Comparison of ENCODE assay signal across 1 cellular context in the genomic region with DNA sequence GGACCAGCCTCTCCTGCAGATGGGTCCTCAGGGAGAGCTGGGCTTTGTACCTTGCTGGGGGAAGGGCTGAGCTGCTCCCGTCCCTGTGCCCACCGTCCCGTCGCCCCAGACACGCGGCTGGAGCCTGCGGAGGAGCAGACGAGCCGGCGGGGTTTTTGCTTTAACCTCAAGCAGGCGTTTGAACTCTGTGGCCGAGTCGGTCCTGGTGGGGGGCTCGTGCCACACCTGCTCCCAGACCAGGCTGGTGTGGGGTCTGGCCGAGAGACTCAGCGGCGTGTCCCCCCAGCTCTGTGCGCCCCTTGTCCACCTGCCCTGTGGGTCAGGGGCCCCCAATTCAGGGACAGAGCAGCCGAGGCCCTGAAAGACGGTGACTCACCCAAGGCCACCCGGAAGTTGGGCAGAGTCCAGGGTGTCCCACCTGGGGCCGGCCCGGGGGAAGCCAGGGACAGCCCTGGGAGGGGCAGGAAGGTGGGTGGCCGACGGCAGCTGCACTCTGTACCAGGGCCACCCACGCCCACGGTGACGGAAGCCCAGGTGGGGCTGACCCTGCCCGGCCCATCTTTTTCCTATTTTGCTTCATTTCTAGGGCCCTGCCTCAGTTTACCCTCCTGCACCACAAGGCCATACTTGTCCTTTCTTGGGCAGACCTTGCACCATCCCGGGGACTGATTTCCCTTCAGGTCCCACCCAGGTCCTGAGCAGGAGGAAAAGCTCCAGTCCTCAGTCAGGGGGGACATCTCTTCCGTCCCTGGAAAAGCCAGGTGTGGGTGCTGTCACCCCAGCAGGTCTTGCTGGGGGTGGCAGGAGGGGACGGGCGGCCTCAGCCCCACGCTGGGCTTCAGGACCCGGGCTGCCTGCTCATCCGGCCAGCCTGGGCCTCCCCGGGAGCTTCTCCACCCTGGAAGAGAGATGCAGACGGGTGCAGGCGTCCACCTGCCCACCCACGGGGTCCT.
TF ChIP-seq lines count a peak whose summit lies in the region.

No MANE protein-coding gene starts in this region.

TF ChIP-seq in HepG2, 621 proteins besides CTCF, POLR2A, EP300 and RAD21 (continued from another document and continues in another):
- TF ChIP-seq, protein P1, sequence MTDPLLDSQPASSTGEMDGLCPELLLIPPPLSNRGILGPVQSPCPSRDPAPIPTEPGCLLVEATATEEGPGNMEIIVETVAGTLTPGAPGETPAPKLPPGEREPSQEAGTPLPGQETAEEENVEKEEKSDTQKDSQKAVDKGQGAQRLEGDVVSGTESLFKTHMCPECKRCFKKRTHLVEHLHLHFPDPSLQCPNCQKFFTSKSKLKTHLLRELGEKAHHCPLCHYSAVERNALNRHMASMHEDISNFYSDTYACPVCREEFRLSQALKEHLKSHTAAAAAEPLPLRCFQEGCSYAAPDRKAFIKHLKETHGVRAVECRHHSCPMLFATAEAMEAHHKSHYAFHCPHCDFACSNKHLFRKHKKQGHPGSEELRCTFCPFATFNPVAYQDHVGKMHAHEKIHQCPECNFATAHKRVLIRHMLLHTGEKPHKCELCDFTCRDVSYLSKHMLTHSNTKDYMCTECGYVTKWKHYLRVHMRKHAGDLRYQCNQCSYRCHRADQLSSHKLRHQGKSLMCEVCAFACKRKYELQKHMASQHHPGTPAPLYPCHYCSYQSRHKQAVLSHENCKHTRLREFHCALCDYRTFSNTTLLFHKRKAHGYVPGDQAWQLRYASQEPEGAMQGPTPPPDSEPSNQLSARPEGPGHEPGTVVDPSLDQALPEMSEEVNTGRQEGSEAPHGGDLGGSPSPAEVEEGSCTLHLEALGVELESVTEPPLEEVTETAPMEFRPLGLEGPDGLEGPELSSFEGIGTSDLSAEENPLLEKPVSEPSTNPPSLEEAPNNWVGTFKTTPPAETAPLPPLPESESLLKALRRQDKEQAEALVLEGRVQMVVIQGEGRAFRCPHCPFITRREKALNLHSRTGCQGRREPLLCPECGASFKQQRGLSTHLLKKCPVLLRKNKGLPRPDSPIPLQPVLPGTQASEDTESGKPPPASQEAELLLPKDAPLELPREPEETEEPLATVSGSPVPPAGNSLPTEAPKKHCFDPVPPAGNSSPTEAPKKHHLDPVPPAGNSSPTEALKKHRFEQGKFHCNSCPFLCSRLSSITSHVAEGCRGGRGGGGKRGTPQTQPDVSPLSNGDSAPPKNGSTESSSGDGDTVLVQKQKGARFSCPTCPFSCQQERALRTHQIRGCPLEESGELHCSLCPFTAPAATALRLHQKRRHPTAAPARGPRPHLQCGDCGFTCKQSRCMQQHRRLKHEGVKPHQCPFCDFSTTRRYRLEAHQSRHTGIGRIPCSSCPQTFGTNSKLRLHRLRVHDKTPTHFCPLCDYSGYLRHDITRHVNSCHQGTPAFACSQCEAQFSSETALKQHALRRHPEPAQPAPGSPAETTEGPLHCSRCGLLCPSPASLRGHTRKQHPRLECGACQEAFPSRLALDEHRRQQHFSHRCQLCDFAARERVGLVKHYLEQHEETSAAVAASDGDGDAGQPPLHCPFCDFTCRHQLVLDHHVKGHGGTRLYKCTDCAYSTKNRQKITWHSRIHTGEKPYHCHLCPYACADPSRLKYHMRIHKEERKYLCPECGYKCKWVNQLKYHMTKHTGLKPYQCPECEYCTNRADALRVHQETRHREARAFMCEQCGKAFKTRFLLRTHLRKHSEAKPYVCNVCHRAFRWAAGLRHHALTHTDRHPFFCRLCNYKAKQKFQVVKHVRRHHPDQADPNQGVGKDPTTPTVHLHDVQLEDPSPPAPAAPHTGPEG (CRISPR knock-in tag; IDR thresholded peaks at IDR 0.05) = 0 out of 2 replicates have a peak, but pooled peaks have one; percentile 76
- TF ChIP-seq SMARCC2 (IDR thresholded peaks at IDR 0.05) = no peak
- TF ChIP-seq REXO4 (CRISPR knock-in tag; IDR thresholded peaks at IDR 0.05; ENCODE audit: borderline replicate concordance) = no peak
- TF ChIP-seq ETV6 (CRISPR knock-in tag; conservative IDR thresholded peaks at IDR 0.05) = 0 out of 2 replicates have a peak, but pooled peaks have one; percentile 54
- TF ChIP-seq JUND (CRISPR knock-in tag; IDR thresholded peaks at IDR 0.05) = peak; percentile 98
- TF ChIP-seq, protein P2, sequence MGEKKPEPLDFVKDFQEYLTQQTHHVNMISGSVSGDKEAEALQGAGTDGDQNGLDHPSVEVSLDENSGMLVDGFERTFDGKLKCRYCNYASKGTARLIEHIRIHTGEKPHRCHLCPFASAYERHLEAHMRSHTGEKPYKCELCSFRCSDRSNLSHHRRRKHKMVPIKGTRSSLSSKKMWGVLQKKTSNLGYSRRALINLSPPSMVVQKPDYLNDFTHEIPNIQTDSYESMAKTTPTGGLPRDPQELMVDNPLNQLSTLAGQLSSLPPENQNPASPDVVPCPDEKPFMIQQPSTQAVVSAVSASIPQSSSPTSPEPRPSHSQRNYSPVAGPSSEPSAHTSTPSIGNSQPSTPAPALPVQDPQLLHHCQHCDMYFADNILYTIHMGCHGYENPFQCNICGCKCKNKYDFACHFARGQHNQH (CRISPR knock-in tag; IDR thresholded peaks at IDR 0.05) = peak; percentile 84
- TF ChIP-seq ZNF530 (CRISPR knock-in tag; IDR thresholded peaks at IDR 0.05; ENCODE audit: low read depth) = no peak
- peak; percentile 81 for TF ChIP-seq MED8 (CRISPR knock-in tag; IDR thresholded peaks at IDR 0.05; ENCODE audit: insufficient replicate concordance)
- TF ChIP-seq, protein P3, sequence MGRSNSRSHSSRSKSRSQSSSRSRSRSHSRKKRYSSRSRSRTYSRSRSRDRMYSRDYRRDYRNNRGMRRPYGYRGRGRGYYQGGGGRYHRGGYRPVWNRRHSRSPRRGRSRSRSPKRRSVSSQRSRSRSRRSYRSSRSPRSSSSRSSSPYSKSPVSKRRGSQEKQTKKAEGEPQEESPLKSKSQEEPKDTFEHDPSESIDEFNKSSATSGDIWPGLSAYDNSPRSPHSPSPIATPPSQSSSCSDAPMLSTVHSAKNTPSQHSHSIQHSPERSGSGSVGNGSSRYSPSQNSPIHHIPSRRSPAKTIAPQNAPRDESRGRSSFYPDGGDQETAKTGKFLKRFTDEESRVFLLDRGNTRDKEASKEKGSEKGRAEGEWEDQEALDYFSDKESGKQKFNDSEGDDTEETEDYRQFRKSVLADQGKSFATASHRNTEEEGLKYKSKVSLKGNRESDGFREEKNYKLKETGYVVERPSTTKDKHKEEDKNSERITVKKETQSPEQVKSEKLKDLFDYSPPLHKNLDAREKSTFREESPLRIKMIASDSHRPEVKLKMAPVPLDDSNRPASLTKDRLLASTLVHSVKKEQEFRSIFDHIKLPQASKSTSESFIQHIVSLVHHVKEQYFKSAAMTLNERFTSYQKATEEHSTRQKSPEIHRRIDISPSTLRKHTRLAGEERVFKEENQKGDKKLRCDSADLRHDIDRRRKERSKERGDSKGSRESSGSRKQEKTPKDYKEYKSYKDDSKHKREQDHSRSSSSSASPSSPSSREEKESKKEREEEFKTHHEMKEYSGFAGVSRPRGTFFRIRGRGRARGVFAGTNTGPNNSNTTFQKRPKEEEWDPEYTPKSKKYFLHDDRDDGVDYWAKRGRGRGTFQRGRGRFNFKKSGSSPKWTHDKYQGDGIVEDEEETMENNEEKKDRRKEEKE (IDR thresholded peaks at IDR 0.05) = no peak
- TF ChIP-seq, protein P4, sequence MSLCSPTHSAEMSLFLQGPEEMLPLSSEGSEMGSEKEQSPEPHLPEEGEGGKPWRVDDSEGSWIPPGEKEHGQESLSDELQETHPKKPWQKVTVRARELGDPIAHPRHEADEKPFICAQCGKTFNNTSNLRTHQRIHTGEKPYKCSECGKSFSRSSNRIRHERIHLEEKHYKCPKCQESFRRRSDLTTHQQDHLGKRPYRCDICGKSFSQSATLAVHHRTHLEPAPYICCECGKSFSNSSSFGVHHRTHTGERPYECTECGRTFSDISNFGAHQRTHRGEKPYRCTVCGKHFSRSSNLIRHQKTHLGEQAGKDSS (CRISPR knock-in tag; IDR thresholded peaks at IDR 0.05; ENCODE audit: borderline replicate concordance, low read depth) = peak; percentile 91
- 0 out of 2 replicates have a peak, but pooled peaks have one; percentile 33 for TF ChIP-seq POGZ (CRISPR knock-in tag; IDR thresholded peaks at IDR 0.05)
- 0 out of 2 replicates have a peak, but pooled peaks have one; percentile 61 for TF ChIP-seq ZNF431 (CRISPR knock-in tag; IDR thresholded peaks at IDR 0.05; ENCODE audit: borderline replicate concordance, low read depth)
- 0 out of 2 replicates have a peak, but pooled peaks have one; percentile 53 for TF ChIP-seq ZSCAN30 (CRISPR knock-in tag; IDR thresholded peaks at IDR 0.05)
- TF ChIP-seq SOX6 (IDR thresholded peaks at IDR 0.05) = no peak
- TF ChIP-seq SOX6 (CRISPR knock-in tag; IDR thresholded peaks at IDR 0.05) = peak; percentile 81
- TF ChIP-seq RCOR2 (CRISPR knock-in tag; IDR thresholded peaks at IDR 0.05) = peak; percentile 63; the same call in 1 of the 2 replicates
- TF ChIP-seq, protein P5, sequence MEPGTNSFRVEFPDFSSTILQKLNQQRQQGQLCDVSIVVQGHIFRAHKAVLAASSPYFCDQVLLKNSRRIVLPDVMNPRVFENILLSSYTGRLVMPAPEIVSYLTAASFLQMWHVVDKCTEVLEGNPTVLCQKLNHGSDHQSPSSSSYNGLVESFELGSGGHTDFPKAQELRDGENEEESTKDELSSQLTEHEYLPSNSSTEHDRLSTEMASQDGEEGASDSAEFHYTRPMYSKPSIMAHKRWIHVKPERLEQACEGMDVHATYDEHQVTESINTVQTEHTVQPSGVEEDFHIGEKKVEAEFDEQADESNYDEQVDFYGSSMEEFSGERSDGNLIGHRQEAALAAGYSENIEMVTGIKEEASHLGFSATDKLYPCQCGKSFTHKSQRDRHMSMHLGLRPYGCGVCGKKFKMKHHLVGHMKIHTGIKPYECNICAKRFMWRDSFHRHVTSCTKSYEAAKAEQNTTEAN (CRISPR knock-in tag; conservative IDR thresholded peaks at IDR 0.05) = peak; percentile 78; the same call in 1 of the 2 replicates
- peak; percentile 72 for TF ChIP-seq HES4 (CRISPR knock-in tag; IDR thresholded peaks at IDR 0.05; ENCODE audit: borderline replicate concordance)
- peak; percentile 87 for TF ChIP-seq ZNF296 (CRISPR knock-in tag; conservative IDR thresholded peaks at IDR 0.05)
- TF ChIP-seq, protein P6, sequence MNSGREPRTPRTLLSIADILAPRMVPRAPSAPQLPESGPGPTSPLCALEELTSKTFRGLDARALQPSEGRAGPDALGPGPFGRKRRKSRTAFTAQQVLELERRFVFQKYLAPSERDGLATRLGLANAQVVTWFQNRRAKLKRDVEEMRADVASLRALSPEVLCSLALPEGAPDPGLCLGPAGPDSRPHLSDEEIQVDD (CRISPR knock-in tag; IDR thresholded peaks at IDR 0.05; ENCODE audit: borderline replicate concordance) = no peak
- TF ChIP-seq KAT8 (CRISPR knock-in tag; IDR thresholded peaks at IDR 0.05) = peak; percentile 83
- peak; percentile 88; the same call in 1 of the 2 replicates for TF ChIP-seq HNF4G (IDR thresholded peaks at IDR 0.05; ENCODE audit: borderline replicate concordance, low read depth, low read length)
- peak; percentile 95; the same call in 1 of the 2 replicates for TF ChIP-seq HNF4G (CRISPR knock-in tag; IDR thresholded peaks at IDR 0.05; ENCODE audit: borderline replicate concordance, low read depth)
- TF ChIP-seq, protein P7, sequence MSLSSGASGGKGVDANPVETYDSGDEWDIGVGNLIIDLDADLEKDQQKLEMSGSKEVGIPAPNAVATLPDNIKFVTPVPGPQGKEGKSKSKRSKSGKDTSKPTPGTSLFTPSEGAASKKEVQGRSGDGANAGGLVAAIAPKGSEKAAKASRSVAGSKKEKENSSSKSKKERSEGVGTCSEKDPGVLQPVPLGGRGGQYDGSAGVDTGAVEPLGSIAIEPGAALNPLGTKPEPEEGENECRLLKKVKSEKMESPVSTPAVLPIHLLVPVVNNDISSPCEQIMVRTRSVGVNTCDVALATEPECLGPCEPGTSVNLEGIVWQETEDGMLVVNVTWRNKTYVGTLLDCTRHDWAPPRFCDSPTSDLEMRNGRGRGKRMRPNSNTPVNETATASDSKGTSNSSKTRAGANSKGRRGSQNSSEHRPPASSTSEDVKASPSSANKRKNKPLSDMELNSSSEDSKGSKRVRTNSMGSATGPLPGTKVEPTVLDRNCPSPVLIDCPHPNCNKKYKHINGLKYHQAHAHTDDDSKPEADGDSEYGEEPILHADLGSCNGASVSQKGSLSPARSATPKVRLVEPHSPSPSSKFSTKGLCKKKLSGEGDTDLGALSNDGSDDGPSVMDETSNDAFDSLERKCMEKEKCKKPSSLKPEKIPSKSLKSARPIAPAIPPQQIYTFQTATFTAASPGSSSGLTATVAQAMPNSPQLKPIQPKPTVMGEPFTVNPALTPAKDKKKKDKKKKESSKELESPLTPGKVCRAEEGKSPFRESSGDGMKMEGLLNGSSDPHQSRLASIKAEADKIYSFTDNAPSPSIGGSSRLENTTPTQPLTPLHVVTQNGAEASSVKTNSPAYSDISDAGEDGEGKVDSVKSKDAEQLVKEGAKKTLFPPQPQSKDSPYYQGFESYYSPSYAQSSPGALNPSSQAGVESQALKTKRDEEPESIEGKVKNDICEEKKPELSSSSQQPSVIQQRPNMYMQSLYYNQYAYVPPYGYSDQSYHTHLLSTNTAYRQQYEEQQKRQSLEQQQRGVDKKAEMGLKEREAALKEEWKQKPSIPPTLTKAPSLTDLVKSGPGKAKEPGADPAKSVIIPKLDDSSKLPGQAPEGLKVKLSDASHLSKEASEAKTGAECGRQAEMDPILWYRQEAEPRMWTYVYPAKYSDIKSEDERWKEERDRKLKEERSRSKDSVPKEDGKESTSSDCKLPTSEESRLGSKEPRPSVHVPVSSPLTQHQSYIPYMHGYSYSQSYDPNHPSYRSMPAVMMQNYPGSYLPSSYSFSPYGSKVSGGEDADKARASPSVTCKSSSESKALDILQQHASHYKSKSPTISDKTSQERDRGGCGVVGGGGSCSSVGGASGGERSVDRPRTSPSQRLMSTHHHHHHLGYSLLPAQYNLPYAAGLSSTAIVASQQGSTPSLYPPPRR (CRISPR knock-in tag; IDR thresholded peaks at IDR 0.05; ENCODE audit: borderline replicate concordance) = peak; percentile 88
- peak; percentile 85 for TF ChIP-seq DMAP1 (CRISPR knock-in tag; IDR thresholded peaks at IDR 0.05)
- no peak for TF ChIP-seq BORCS8-MEF2B (CRISPR knock-in tag; IDR thresholded peaks at IDR 0.05)
